Comparison of ENCODE assay signal across 8 cellular contexts in the genomic region with DNA sequence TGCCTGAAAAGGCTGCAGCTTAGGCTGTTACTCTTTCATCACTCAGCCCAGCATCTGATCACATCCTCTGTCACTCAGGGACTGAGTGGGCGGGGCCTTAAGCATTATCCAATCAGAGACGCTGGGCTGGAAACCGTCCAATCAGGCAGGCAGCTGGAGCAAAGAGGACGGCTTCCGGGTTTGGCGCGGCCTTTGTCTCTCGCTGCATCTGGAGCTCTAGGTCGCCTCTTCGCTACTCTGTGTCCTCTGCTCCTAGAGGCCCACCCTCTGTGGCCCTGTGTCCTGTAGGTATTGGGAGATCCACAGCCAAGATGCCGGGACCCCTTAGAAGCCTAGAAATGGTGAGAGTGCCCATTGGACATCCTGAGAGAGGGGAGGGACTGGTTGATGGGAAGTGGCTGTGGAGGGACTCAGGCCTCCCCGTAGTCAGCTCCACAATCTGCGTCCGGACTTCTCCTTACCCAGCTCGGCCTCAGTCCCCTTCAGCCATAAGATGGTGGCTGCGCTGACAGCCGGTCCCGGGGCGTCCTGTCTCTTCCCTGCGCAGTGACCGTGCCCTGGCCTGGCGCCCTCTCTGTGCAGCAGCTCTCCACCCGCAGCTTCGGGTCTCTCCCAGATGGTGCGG. TPM values are rescaled to one million over a fixed set of nuclear protein-coding genes. Genes with fewer than 3 reads are reported as not detected.
DNase-seq lines count a peak whose midpoint lies in the region; ATAC-seq and TF ChIP-seq lines count a peak whose summit lies in the region.

A gene (plus strand): TSS at position 195 of the 625 bp plus-strand sequence. CDS start 117 bp downstream, at position 312.

- no peak for TF ChIP-seq EP300 in transverse colon (IDR thresholded peaks at IDR 0.05; ENCODE audit: low read depth)

- peak within 1 kb of the TSS; percentile 34 to 80 (median 58) for H3K4me3 ChIP-seq in transverse colon

- in situ Hi-C loops in transverse colon (cut with MboI; ENCODE audit: low pct_ligation_motif_present in 1 of 4, low pct_unique_long_range_greater_than_20kb in 1 of 4, low sequenced_read_pairs in 3 of 4) = no loop called here

- peak; percentile 63 for TF ChIP-seq POLR2A in transverse colon (IDR thresholded peaks at IDR 0.05)

- H3K9me3 ChIP-seq in transverse colon = peaks cover 0 to 3% of the 10 kb centered on the region in 2 donors

- intact Hi-C loops in left ventricle myocardium superior (cut with micrococcal nuclease) (no loop called here), posterior cingulate gyrus (cut with DNase I) (loop anchor here (10.0 kb wide), 1 partner anchor 112 kb away; no protein-coding TSS in a partner anchor), transverse colon (cut with DNase I; ENCODE audit: low total_unique reads) (no loop called here)

- H3K4me1 ChIP-seq in transverse colon = peaks cover 5 to 14% (median 7%) of the 10 kb centered on the region in 4 donors

- ATAC-seq in HG03439 (IDR thresholded peaks at IDR 0.05; ENCODE audit: unreplicated experiment) = peak; percentile 71
- ATAC-seq in SK-N-SH treated with all-trans-retinoic acid at 6 μM for 48 hours = peak; percentile 95
- ATAC-seq in left ventricle myocardium superior = peak; percentile 99

- H3K36me3 ChIP-seq in transverse colon = peaks cover 0 to 12% (median 0%) of the 10 kb centered on the region in 4 donors

- H3K27ac ChIP-seq in transverse colon = peak within 1 kb of the TSS; percentile 80 to 85 (median 84)

- DNase-seq in NK-92 (lab: John Stamatoyannopoulos, UW; ENCODE audit: unreplicated experiment) (peak; percentile 49), amniotic epithelial cell (ENCODE audit: low read depth) (peak; percentile 94), left ventricle myocardium superior (peak; percentile 96), posterior cingulate gyrus (peak; percentile 86 to 99 (median 96)), transverse colon (peak; percentile 95)
- DNase-seq in NK-92 treated with Interleukin-12 subunit alpha and Interleukin-12 subunit beta, amount 100 ng/mL, for 24 hours (lab: John Stamatoyannopoulos, UW) = no peak

- no peak for TF ChIP-seq CTCF in transverse colon (IDR thresholded peaks at IDR 0.05)

- 0 to 6% methylated on average over 2 to 25 of the region's 25 CpGs for WGBS in transverse colon (ENCODE audit: low coverage in 1 of 2), 2 donors

- no peaks in the 10 kb centered on the region for H3K27me3 ChIP-seq in transverse colon

TF ChIP-seq in SK-N-SH treated with all-trans-retinoic acid at 6 μM for 48 hours, 23 proteins besides CTCF, POLR2A, EP300 and RAD21:
- TF ChIP-seq ZFP3 (CRISPR knock-in tag; IDR thresholded peaks at IDR 0.05) (no peak), ZNF8 (CRISPR knock-in tag; IDR thresholded peaks at IDR 0.05) (no peak), ESRRG (CRISPR knock-in tag; IDR thresholded peaks at IDR 0.05) (no peak), BACH2 (CRISPR knock-in tag; IDR thresholded peaks at IDR 0.05; ENCODE audit: borderline replicate concordance) (no peak), ZNF565 (CRISPR knock-in tag; conservative IDR thresholded peaks at IDR 0.05; ENCODE audit: low read depth) (no peak), CSDC2 (CRISPR knock-in tag; IDR thresholded peaks at IDR 0.05) (no peak), ISL1 (CRISPR knock-in tag; IDR thresholded peaks at IDR 0.05) (no peak), TCF4 (CRISPR knock-in tag; IDR thresholded peaks at IDR 0.05; ENCODE audit: borderline replicate concordance) (no peak), ZFP30 (CRISPR knock-in tag; IDR thresholded peaks at IDR 0.05) (no peak), SNAI2 (CRISPR knock-in tag; IDR thresholded peaks at IDR 0.05) (no peak), PPARA (CRISPR knock-in tag; IDR thresholded peaks at IDR 0.05; ENCODE audit: borderline replicate concordance) (no peak), RARB (CRISPR knock-in tag; IDR thresholded peaks at IDR 0.05) (no peak)
- TF ChIP-seq, protein P1, sequence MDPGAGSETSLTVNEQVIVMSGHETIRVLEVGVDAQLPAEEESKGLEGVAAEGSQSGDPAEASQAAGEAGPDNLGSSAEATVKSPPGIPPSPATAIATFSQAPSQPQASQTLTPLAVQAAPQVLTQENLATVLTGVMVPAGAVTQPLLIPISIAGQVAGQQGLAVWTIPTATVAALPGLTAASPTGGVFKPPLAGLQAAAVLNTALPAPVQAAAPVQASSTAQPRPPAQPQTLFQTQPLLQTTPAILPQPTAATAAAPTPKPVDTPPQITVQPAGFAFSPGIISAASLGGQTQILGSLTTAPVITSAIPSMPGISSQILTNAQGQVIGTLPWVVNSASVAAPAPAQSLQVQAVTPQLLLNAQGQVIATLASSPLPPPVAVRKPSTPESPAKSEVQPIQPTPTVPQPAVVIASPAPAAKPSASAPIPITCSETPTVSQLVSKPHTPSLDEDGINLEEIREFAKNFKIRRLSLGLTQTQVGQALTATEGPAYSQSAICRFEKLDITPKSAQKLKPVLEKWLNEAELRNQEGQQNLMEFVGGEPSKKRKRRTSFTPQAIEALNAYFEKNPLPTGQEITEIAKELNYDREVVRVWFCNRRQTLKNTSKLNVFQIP (CRISPR knock-in tag; IDR thresholded peaks at IDR 0.05; ENCODE audit: borderline replicate concordance, low read depth) = no peak
- TF ChIP-seq, protein P2, sequence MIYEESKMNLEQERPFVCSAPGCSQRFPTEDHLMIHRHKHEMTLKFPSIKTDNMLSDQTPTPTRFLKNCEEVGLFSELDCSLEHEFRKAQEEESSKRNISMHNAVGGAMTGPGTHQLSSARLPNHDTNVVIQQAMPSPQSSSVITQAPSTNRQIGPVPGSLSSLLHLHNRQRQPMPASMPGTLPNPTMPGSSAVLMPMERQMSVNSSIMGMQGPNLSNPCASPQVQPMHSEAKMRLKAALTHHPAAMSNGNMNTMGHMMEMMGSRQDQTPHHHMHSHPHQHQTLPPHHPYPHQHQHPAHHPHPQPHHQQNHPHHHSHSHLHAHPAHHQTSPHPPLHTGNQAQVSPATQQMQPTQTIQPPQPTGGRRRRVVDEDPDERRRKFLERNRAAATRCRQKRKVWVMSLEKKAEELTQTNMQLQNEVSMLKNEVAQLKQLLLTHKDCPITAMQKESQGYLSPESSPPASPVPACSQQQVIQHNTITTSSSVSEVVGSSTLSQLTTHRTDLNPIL (CRISPR knock-in tag; IDR thresholded peaks at IDR 0.05; ENCODE audit: low read depth) = no peak
- TF ChIP-seq, protein P3, sequence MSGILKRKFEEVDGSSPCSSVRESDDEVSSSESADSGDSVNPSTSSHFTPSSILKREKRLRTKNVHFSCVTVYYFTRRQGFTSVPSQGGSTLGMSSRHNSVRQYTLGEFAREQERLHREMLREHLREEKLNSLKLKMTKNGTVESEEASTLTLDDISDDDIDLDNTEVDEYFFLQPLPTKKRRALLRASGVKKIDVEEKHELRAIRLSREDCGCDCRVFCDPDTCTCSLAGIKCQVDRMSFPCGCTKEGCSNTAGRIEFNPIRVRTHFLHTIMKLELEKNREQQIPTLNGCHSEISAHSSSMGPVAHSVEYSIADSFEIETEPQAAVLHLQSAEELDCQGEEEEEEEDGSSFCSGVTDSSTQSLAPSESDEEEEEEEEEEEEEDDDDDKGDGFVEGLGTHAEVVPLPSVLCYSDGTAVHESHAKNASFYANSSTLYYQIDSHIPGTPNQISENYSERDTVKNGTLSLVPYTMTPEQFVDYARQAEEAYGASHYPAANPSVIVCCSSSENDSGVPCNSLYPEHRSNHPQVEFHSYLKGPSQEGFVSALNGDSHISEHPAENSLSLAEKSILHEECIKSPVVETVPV (CRISPR knock-in tag; IDR thresholded peaks at IDR 0.05) = no peak
- TF ChIP-seq, protein P4, sequence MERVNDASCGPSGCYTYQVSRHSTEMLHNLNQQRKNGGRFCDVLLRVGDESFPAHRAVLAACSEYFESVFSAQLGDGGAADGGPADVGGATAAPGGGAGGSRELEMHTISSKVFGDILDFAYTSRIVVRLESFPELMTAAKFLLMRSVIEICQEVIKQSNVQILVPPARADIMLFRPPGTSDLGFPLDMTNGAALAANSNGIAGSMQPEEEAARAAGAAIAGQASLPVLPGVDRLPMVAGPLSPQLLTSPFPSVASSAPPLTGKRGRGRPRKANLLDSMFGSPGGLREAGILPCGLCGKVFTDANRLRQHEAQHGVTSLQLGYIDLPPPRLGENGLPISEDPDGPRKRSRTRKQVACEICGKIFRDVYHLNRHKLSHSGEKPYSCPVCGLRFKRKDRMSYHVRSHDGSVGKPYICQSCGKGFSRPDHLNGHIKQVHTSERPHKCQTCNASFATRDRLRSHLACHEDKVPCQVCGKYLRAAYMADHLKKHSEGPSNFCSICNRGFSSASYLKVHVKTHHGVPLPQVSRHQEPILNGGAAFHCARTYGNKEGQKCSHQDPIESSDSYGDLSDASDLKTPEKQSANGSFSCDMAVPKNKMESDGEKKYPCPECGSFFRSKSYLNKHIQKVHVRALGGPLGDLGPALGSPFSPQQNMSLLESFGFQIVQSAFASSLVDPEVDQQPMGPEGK (CRISPR knock-in tag; IDR thresholded peaks at IDR 0.05; ENCODE audit: borderline replicate concordance) = no peak

RNA-seq across cellular contexts. Expression of the gene that starts here (rescaled TPM):
- 1.7 TPM for total RNA-seq in left ventricle myocardium superior
- 1 to 10 TPM in 2 of 4 donors, under 1 TPM in 1, not detected in 1; 0.80 to 3.5 (median 3.3) TPM for total RNA-seq in transverse colon
